Comparison of ENCODE assay signal across 27 cellular contexts in the genomic region with DNA sequence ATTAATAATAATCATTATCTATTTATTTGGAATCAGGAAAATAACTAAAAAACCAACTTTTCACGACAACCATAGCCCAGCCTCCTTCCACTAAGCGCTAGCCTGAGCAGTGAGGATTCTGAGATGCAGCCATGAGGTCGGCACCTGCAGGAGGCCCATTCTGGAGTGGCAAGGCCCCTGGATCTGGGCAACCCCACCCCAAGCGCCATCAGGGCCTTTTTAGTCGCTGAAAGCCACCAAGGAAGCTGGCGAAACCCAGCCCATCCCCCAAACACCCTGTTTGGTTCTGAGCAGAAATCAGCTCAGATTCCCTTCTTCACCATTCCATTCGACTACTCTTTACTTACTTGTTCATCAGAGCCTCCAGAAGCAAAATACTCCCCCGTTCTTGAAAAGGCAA.
"Had no signal": no experiment of that assay in that cellular context is flagged by ENCODE, and none has a peak within 500 bp of the region (broad histone marks: within the 10 kb centered on the region; RNA-seq: fewer than 3 reads in every experiment).

No MANE protein-coding gene starts in this region.

- H3K9me3 Mint-ChIP-seq: activated CD4-positive, alpha-beta memory T cell treated with anti-CD3 and anti-CD28 coated beads for 36 hours; activated CD4-positive, alpha-beta T cell treated with anti-CD3 and anti-CD28 coated beads, Interleukin-2, amount 10 ng/mL, durations not matched to agents 7 days and 5 days; activated naive CD4-positive, alpha-beta T cell treated with anti-CD3 and anti-CD28 coated beads, Interleukin-2, amount 50 U/mL, for 72 hours; activated naive CD8-positive, alpha-beta T cell treated with anti-CD3 and anti-CD28 coated beads, Interleukin-2, amount 50 U/mL, for 24 hours; activated T-cell treated with anti-CD3 and anti-CD28 coated beads, Interleukin-2, amount 50 U/mL, for 4 hours; brain had no signal

- FAIRE-seq: astrocyte had no signal

- H3K27ac Mint-ChIP-seq: activated CD4-positive, alpha-beta memory T cell treated with anti-CD3 and anti-CD28 coated beads for 36 hours; activated CD4-positive, alpha-beta T cell treated with anti-CD3 and anti-CD28 coated beads, Interleukin-2, amount 10 ng/mL, durations not matched to agents 7 days and 5 days; activated naive CD8-positive, alpha-beta T cell treated with anti-CD3 and anti-CD28 coated beads, Interleukin-2, amount 50 U/mL, for 24 hours; brain; T-helper 17 cell had no signal

- DNase-seq: activated CD4-positive, alpha-beta memory T cell treated with anti-CD3 and anti-CD28 coated beads for 36 hours; activated CD4-positive, alpha-beta T cell treated with anti-CD3 and anti-CD28 coated beads, Interleukin-2, amount 10 ng/mL, durations not matched to agents 7 days and 5 days; activated CD4-positive, CD25-positive, alpha-beta regulatory T cell; activated CD8-positive, alpha-beta memory T cell treated with anti-CD3 and anti-CD28 coated beads for 24 hours; activated effector memory CD4-positive, alpha-beta T cell treated with anti-CD3 and anti-CD28 coated beads, Interleukin-2, amount 50 U/mL, for 16 hours; activated naive CD4-positive, alpha-beta T cell treated with Interleukin-2 at 50 U/mL for 16 hours; activated naive CD8-positive, alpha-beta T cell treated with anti-CD3 and anti-CD28 coated beads, Interleukin-2, amount 50 U/mL, for 24 hours; activated T-cell treated with anti-CD3 and anti-CD28 coated beads, Interleukin-2, amount 50 U/mL, for 4 hours; amniotic stem cell; KG1; NCI-H1092; NCI-H1417 treated with DMSO at 0.1 percent for 48 hours; NCI-H1694; NCI-H2029; NCI-H345; NCI-H510A; NCI-H526 treated with DMSO at 0.1 percent for 48 hours; NCI-H82; NK-92 treated with Interleukin-12 subunit alpha and Interleukin-12 subunit beta, amount 100 ng/mL, for 24 hours; OCI-M1; RPMI8226; SHP77 treated with DMSO at 0.1 percent for 48 hours; T-helper 17 cell; T-helper 9 cell had no signal

- H3K4me3 Mint-ChIP-seq: activated CD4-positive, alpha-beta memory T cell treated with anti-CD3 and anti-CD28 coated beads for 36 hours; activated CD4-positive, alpha-beta T cell treated with anti-CD3 and anti-CD28 coated beads, Interleukin-2, amount 10 ng/mL, durations not matched to agents 7 days and 5 days; activated naive CD8-positive, alpha-beta T cell treated with anti-CD3 and anti-CD28 coated beads, Interleukin-2, amount 50 U/mL, for 24 hours; activated T-cell treated with anti-CD3 and anti-CD28 coated beads, Interleukin-2, amount 50 U/mL, for 4 hours; brain; T-helper 17 cell had no signal

- H3K27me3 Mint-ChIP-seq: activated CD4-positive, alpha-beta memory T cell treated with anti-CD3 and anti-CD28 coated beads for 36 hours; activated CD4-positive, alpha-beta T cell treated with anti-CD3 and anti-CD28 coated beads, Interleukin-2, amount 10 ng/mL, durations not matched to agents 7 days and 5 days; activated naive CD8-positive, alpha-beta T cell treated with anti-CD3 and anti-CD28 coated beads, Interleukin-2, amount 50 U/mL, for 24 hours; brain; T-helper 17 cell had no signal

- H3K36me3 Mint-ChIP-seq: brain had no signal
